Comparison of ENCODE assay signal across 1 cellular context in genomic region chr17:81858967-81859905, GRCh38.
A peak's percentile ranks its signal among the peaks of the same experiment; 100 is the strongest.
TF ChIP-seq lines count a peak whose summit lies in the region.

No MANE protein-coding gene starts in this region.

TF ChIP-seq in HepG2, 621 proteins besides CTCF, POLR2A, EP300 and RAD21 (continues in another document):
- TF ChIP-seq MAFF (IDR thresholded peaks at IDR 0.05; ENCODE audit: low read depth, low read length) (no peak), ZSCAN25 (CRISPR knock-in tag; IDR thresholded peaks at IDR 0.05) (no peak), NFE2 (CRISPR knock-in tag; IDR thresholded peaks at IDR 0.05) (no peak), HOXA3 (CRISPR knock-in tag; IDR thresholded peaks at IDR 0.05) (no peak), ZBTB10 (CRISPR knock-in tag; IDR thresholded peaks at IDR 0.05; ENCODE audit: borderline replicate concordance) (no peak), KDM4B (CRISPR knock-in tag; IDR thresholded peaks at IDR 0.05) (no peak), MAFG (CRISPR knock-in tag; IDR thresholded peaks at IDR 0.05) (no peak), ELF3 (CRISPR knock-in tag; IDR thresholded peaks at IDR 0.05) (0 out of 2 replicates have a peak, but pooled peaks have one; percentile 17), ZBED4 (CRISPR knock-in tag; IDR thresholded peaks at IDR 0.05; ENCODE audit: borderline replicate concordance) (0 out of 2 replicates have a peak, but pooled peaks have one; percentile 8), CREB1 (IDR thresholded peaks at IDR 0.05) (no peak), CREB1 (CRISPR knock-in tag; IDR thresholded peaks at IDR 0.05) (no peak), ZNF776 (CRISPR knock-in tag; IDR thresholded peaks at IDR 0.05) (peak; percentile 65; the same call in 1 of the 2 replicates), XBP1 (CRISPR knock-in tag; IDR thresholded peaks at IDR 0.05) (no peak), GTF2F1 (IDR thresholded peaks at IDR 0.05; ENCODE audit: low read length) (no peak), ZNF3 (CRISPR knock-in tag; IDR thresholded peaks at IDR 0.05) (no peak), ZNF512B (CRISPR knock-in tag; IDR thresholded peaks at IDR 0.05; ENCODE audit: borderline replicate concordance) (no peak), SOX13 (IDR thresholded peaks at IDR 0.05) (no peak), SOX13 (CRISPR knock-in tag; conservative IDR thresholded peaks at IDR 0.05 in 1 of 2, IDR thresholded peaks at IDR 0.05 in 1 of 2) (no peak; a peak in 1 of 4 replicates), IKZF4 (CRISPR knock-in tag; IDR thresholded peaks at IDR 0.05; ENCODE audit: borderline replicate concordance, low read depth, not compliant biosample characterization) (no peak), NFE2L2 (IDR thresholded peaks at IDR 0.05; ENCODE audit: low read length) (no peak), BCLAF1 (IDR thresholded peaks at IDR 0.05) (no peak), ZFY (CRISPR knock-in tag; IDR thresholded peaks at IDR 0.05) (no peak), U2AF2 (IDR thresholded peaks at IDR 0.05; ENCODE audit: low read depth, low read length) (no peak), MED8 (CRISPR knock-in tag; IDR thresholded peaks at IDR 0.05; ENCODE audit: insufficient replicate concordance) (peak; percentile 61), ELF1 (CRISPR knock-in tag; IDR thresholded peaks at IDR 0.05) (no peak), PHB2 (IDR thresholded peaks at IDR 0.05; ENCODE audit: partially characterized antibody) (no peak), ZNF264 (CRISPR knock-in tag; IDR thresholded peaks at IDR 0.05) (no peak; the same call in 1 of the 2 replicates), ZFP91 (CRISPR knock-in tag; IDR thresholded peaks at IDR 0.05; ENCODE audit: borderline replicate concordance) (0 out of 2 replicates have a peak, but pooled peaks have one; percentile 7), SSRP1 (CRISPR knock-in tag; IDR thresholded peaks at IDR 0.05) (no peak), ATM (IDR thresholded peaks at IDR 0.05; ENCODE audit: borderline replicate concordance) (no peak), TGIF2 (CRISPR knock-in tag; IDR thresholded peaks at IDR 0.05) (no peak; the same call in 1 of the 2 replicates), ZBTB42 (CRISPR knock-in tag; IDR thresholded peaks at IDR 0.05) (0 out of 2 replicates have a peak, but pooled peaks have one; percentile 50), WIZ (CRISPR knock-in tag; IDR thresholded peaks at IDR 0.05) (no peak), ZBTB7A (CRISPR knock-in tag; IDR thresholded peaks at IDR 0.05) (no peak), DMTF1 (CRISPR knock-in tag; IDR thresholded peaks at IDR 0.05) (no peak), RBM22 (optimal IDR thresholded peaks at IDR 0.05; ENCODE audit: low read length) (no peak), ATF7 (IDR thresholded peaks at IDR 0.05) (no peak), ATF7 (CRISPR knock-in tag; IDR thresholded peaks at IDR 0.05) (no peak), JARID2 (CRISPR knock-in tag; IDR thresholded peaks at IDR 0.05; ENCODE audit: insufficient replicate concordance) (no peak), ZNF333 (CRISPR knock-in tag; IDR thresholded peaks at IDR 0.05; ENCODE audit: borderline replicate concordance) (peak; percentile 88; the same call in 1 of the 2 replicates), ZNF616 (CRISPR knock-in tag; IDR thresholded peaks at IDR 0.05; ENCODE audit: low read depth) (no peak), TBL1XR1 (IDR thresholded peaks at IDR 0.05; ENCODE audit: borderline replicate concordance, low read length, partially characterized antibody) (no peak), SIN3B (IDR thresholded peaks at IDR 0.05; ENCODE audit: low read length) (no peak), DPF2 (CRISPR knock-in tag; IDR thresholded peaks at IDR 0.05; ENCODE audit: borderline replicate concordance, low read depth) (no peak), SMAD3 (CRISPR knock-in tag; IDR thresholded peaks at IDR 0.05) (no peak), RFX5 (IDR thresholded peaks at IDR 0.05; ENCODE audit: low read depth, low read length) (no peak), ZNF503 (CRISPR knock-in tag; IDR thresholded peaks at IDR 0.05) (no peak), ZNF883 (CRISPR knock-in tag; IDR thresholded peaks at IDR 0.05; ENCODE audit: not compliant biosample characterization) (no peak), KLF13 (CRISPR knock-in tag; IDR thresholded peaks at IDR 0.05) (no peak)
